Comparison of ENCODE assay signal across 9 cellular contexts in genomic region chr1:25198731-25199231, GRCh38. TPM values are rescaled to one million over a fixed set of nuclear protein-coding genes. Genes with fewer than 3 reads are reported as not detected.
DNase-seq lines count a peak whose midpoint lies in the region; ATAC-seq, FAIRE-seq and TF ChIP-seq lines count a peak whose summit lies in the region.
"Had no signal": no experiment of that assay in that cellular context is flagged by ENCODE, and none has a peak within 500 bp of the region (broad histone marks: within the 10 kb centered on the region; RNA-seq: fewer than 3 reads in every experiment).

No MANE protein-coding gene starts in this region.

- H3K9me3 ChIP-seq in gastrocnemius medialis, result no peaks in the 10 kb centered on the region

- H3K4me1 ChIP-seq in gastrocnemius medialis, result peaks cover 15 to 21% of the 10 kb centered on the region in 2 donors

- no peak for TF ChIP-seq POLR2A in gastrocnemius medialis (IDR thresholded peaks at IDR 0.05)

- FAIRE-seq in frontal cortex (lab: Jason Lieb, UNC), result no peak
- FAIRE-seq: endothelial cell of umbilical vein had no signal

- CTCF ChIA-PET in GM10248 (lab: Yijun Ruan, JAX), result interaction anchor here (1.0 to 1.9 kb wide), 3 partner anchors 8 to 17 kb away, joined by 3 to 9 read pairs (median 5); no protein-coding TSS in a partner anchor

- TF ChIP-seq CTCF in GM12872 (IDR thresholded peaks at IDR 0.05; ENCODE audit: insufficient read depth, low read depth, low read length) (peak; percentile 54), gastrocnemius medialis (IDR thresholded peaks at IDR 0.05 in 4 of 5, conservative IDR thresholded peaks at IDR 0.05 in 1 of 5) (no peak), GM10248 (IDR thresholded peaks at IDR 0.05; ENCODE audit: control extremely low read depth, extremely low read depth, low read depth, missing control alignments) (no peak)

- POLR2A ChIA-PET in GM10248 (lab: Yijun Ruan, JAX), result no interaction called here

- peak; percentile 42 to 76 for ATAC-seq in gastrocnemius medialis

- H3K27me3 ChIP-seq in gastrocnemius medialis, result peaks cover 0 to 7% (median 5%) of the 10 kb centered on the region in 3 donors

- intact Hi-C loops in gastrocnemius medialis (cut with DNase I; ENCODE audit: low total_unique reads), result no loop called here

- in situ Hi-C loops in gastrocnemius medialis (cut with MboI; ENCODE audit: low sequenced_read_pairs in 4 of 4), result no loop called here

- H3K36me3 ChIP-seq in gastrocnemius medialis, result no peaks in the 10 kb centered on the region

- no peak overlapping the region for H3K27ac ChIP-seq in gastrocnemius medialis

- peak overlapping the region in 3 of 4 donors; percentile 7 to 45 (median 24) for H3K4me3 ChIP-seq in gastrocnemius medialis

- DNase-seq in OCI-M1 (lab: John Stamatoyannopoulos, UW) (peak; percentile 10), frontal cortex (ENCODE audit: low spot score in 2 of 2) (peak; percentile 21 to 66), gastrocnemius medialis (peak in 1 of 2 donors; percentile 12), GM10248 (ENCODE audit: extremely low spot score) (no peak), MV-4-11 (lab: John Stamatoyannopoulos, UW) (no peak), NCI-H446 treated with DMSO at 0.1 percent for 48 hours (lab: John Stamatoyannopoulos, UW) (no peak)
- no peak for DNase-seq in activated CD4-positive, alpha-beta T cell treated with anti-CD3 and anti-CD28 coated beads for 48 hours

RNA-seq across cellular contexts. Expression of gene SYF2, which starts 33.5 kb away (rescaled TPM):
- total RNA-seq in frontal cortex (34.2 TPM), gastrocnemius medialis (10 to 100 TPM; 49.1 to 67.4 (median 58.3) TPM)

RNA-seq across cellular contexts. Expression of gene RSRP1, which starts 48.5 kb away (rescaled TPM):
- total RNA-seq in frontal cortex (48.5 TPM), gastrocnemius medialis (10 to 100 TPM; 10.3 to 43.0 (median 20.9) TPM)

Comparison
In these comparisons a context has a peak if more than half of its experiments do, and no peak if none do; other contexts are left out.
1. DNase-seq: peak in OCI-M1 (single experiment) and frontal cortex (2 of 2); none in GM10248 (single experiment), MV-4-11 (single experiment), NCI-H446 treated with DMSO at 0.1 percent for 48 hours (single experiment) and activated CD4-positive, alpha-beta T cell treated with anti-CD3 and anti-CD28 coated beads for 48 hours (single experiment).